Comparison of ENCODE assay signal across 10 cellular contexts in the genomic region with DNA sequence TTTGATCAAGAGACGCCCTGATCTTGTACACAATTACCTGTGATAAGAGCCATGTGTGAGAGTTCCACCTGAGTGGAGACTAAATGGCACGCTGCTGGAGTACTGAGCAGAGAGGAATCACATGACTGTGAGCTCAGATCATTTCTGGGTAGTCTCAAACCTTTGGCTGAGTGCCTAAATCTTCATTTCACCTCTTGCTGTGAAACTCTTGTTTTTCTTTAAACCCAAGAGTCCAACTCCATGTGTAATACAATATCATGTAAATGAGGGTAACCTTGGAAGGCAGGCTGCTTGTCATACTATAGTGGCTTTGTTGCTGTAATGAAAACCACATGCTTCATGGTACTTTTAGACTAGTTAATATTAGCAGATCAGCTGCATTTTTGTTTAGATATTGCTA.
DNase-seq lines count a peak whose midpoint lies in the region; ATAC-seq, FAIRE-seq and TF ChIP-seq lines count a peak whose summit lies in the region.
"Had no signal": no experiment of that assay in that cellular context is flagged by ENCODE, and none has a peak within 500 bp of the region (broad histone marks: within the 10 kb centered on the region; RNA-seq: fewer than 3 reads in every experiment).

No MANE protein-coding gene starts in this region.

- FAIRE-seq in H54 (lab: Jason Lieb, UNC) (no peak), GM19239 (lab: Jason Lieb, UNC) (no peak)

- DNase-seq in DMS 273 (lab: John Stamatoyannopoulos, UW; ENCODE audit: unreplicated experiment) (peak; percentile 67), NCI-H128 (lab: John Stamatoyannopoulos, UW; ENCODE audit: unreplicated experiment) (peak; percentile 99), astrocyte of the hippocampus (ENCODE audit: low read depth, low spot score) (peak; percentile 83), mucosa of gallbladder (ENCODE audit: low spot score) (peak; percentile 33), H54 (ENCODE audit: insufficient read length, low spot score) (no peak), GM19239 (ENCODE audit: insufficient read length, low spot score) (no peak), HK-2 (ENCODE audit: unreplicated experiment) (no peak)
- DNase-seq: activated naive CD4-positive, alpha-beta T cell treated with Interleukin-2 at 50 U/mL for 16 hours; hypothalamus had no signal

- no peak for ATAC-seq in activated CD4-positive, CD25-positive, alpha-beta regulatory T cell treated with anti-CD3 and anti-CD28 coated beads, Interleukin-2, amount 50 U/mL, for 24 hours

- no peak for TF ChIP-seq POLR2A in H54 (IDR thresholded peaks at IDR 0.05; ENCODE audit: low read depth, low read length)

Comparison
In these comparisons a context has a peak if more than half of its experiments do, and no peak if none do; other contexts are left out.
1. DNase-seq: peak in DMS 273 (single experiment), NCI-H128 (single experiment), astrocyte of the hippocampus (single experiment) and mucosa of gallbladder (single experiment); none in H54 (single experiment), GM19239 (single experiment) and HK-2 (single experiment).